24 cellular contexts compared by ENCODE assay signal in genomic region chr2:129806317-129806716, GRCh38.
"Had no signal": no experiment of that assay in that cellular context is flagged by ENCODE, and none has a peak within 500 bp of the region (broad histone marks: within the 10 kb centered on the region; RNA-seq: fewer than 3 reads in every experiment).

No MANE protein-coding gene starts in this region.

- H3K36me3 Mint-ChIP-seq: naive B cell; stimulated activated effector memory CD8-positive, alpha-beta T cell treated with anti-CD3 and anti-CD28 coated beads, Interleukin-12 subunit alpha, Interleukin-12 subunit beta, amount 100 ng/mL, for 72 hours had no signal

- H3K4me3 ChIP-seq: colonic mucosa, left ventricle myocardium inferior, mucosa of descending colon, smooth muscle cell, thoracic aorta had no signal

- H3K9me3 Mint-ChIP-seq: activated CD4-positive, alpha-beta T cell treated with anti-CD3 and anti-CD28 coated beads, Interleukin-2, amount 10 ng/mL, durations not matched to agents 24 days and 14 days; activated CD8-positive, alpha-beta T cell treated with anti-CD3 and anti-CD28 coated beads for 36 hours; activated T-helper 2 cell treated with anti-CD3 and anti-CD28 coated beads, Interferon-gamma antibody, Interleukin-2, Interleukin-4, amounts not matched to agents 10 μg/mL and 5 μg/mL and 100 μg/mL, durations not matched to agents 14 hours and 24 hours and 36 hours; naive B cell; neural crest cell; stimulated activated effector memory CD8-positive, alpha-beta T cell treated with anti-CD3 and anti-CD28 coated beads, Interleukin-12 subunit alpha, Interleukin-12 subunit beta, amount 100 ng/mL, for 72 hours had no signal

- H3K36me3 ChIP-seq: brain microvascular endothelial cell, colonic mucosa, left ventricle myocardium inferior, thoracic aorta had no signal

- H3K27me3 ChIP-seq: brain microvascular endothelial cell, colonic mucosa had no signal

- H3K27ac Mint-ChIP-seq: activated CD4-positive, alpha-beta T cell treated with anti-CD3 and anti-CD28 coated beads, Interleukin-2, amount 10 ng/mL, durations not matched to agents 24 days and 14 days; activated CD8-positive, alpha-beta T cell treated with anti-CD3 and anti-CD28 coated beads for 36 hours; activated T-helper 2 cell treated with anti-CD3 and anti-CD28 coated beads, Interferon-gamma antibody, Interleukin-2, Interleukin-4, amounts not matched to agents 10 μg/mL and 5 μg/mL and 100 μg/mL, durations not matched to agents 14 hours and 24 hours and 36 hours; stimulated activated effector memory CD8-positive, alpha-beta T cell treated with anti-CD3 and anti-CD28 coated beads, Interleukin-12 subunit alpha, Interleukin-12 subunit beta, amount 100 ng/mL, for 72 hours had no signal

- H3K4me3 Mint-ChIP-seq: activated CD4-positive, alpha-beta T cell treated with anti-CD3 and anti-CD28 coated beads, Interleukin-2, amount 10 ng/mL, durations not matched to agents 24 days and 14 days; activated CD8-positive, alpha-beta T cell treated with anti-CD3 and anti-CD28 coated beads for 36 hours; naive B cell; neural crest cell; stimulated activated effector memory CD8-positive, alpha-beta T cell treated with anti-CD3 and anti-CD28 coated beads, Interleukin-12 subunit alpha, Interleukin-12 subunit beta, amount 100 ng/mL, for 72 hours had no signal

- H3K4me1 Mint-ChIP-seq: activated CD4-positive, alpha-beta T cell treated with anti-CD3 and anti-CD28 coated beads, Interleukin-2, amount 10 ng/mL, durations not matched to agents 24 days and 14 days; naive B cell; stimulated activated effector memory CD8-positive, alpha-beta T cell treated with anti-CD3 and anti-CD28 coated beads, Interleukin-12 subunit alpha, Interleukin-12 subunit beta, amount 100 ng/mL, for 72 hours had no signal

- H3K4me2 ChIP-seq: smooth muscle cell had no signal

- DNase-seq: activated CD4-positive, alpha-beta T cell treated with anti-CD3 and anti-CD28 coated beads, Interleukin-2, amount 10 ng/mL, durations not matched to agents 24 days and 14 days; activated CD8-positive, alpha-beta T cell treated with anti-CD3 and anti-CD28 coated beads for 36 hours; activated naive CD4-positive, alpha-beta T cell treated with Interleukin-2 at 50 U/mL for 16 hours; activated T-cell treated with anti-CD3 and anti-CD28 coated beads, Interleukin-2, amount 50 U/mL, for 1 hour; anterior cingulate cortex; brain microvascular endothelial cell; central memory CD4-positive, alpha-beta T cell; colonic mucosa; erythroblast; foreskin melanocyte; hypothalamus; left ventricle myocardium inferior; mammary epithelial cell; mucosa of descending colon; naive B cell; stimulated activated CD4-positive, alpha-beta T cell treated with anti-CD3 and anti-CD28 coated beads, Interleukin-4, amount 100 ng/mL, for 1 hour; T-helper 1 cell; T-helper 9 cell had no signal

- H3K27ac ChIP-seq: brain microvascular endothelial cell, colonic mucosa, left ventricle myocardium inferior, thoracic aorta had no signal

- ATAC-seq: activated CD8-positive, alpha-beta T cell treated with anti-CD3 and anti-CD28 coated beads for 36 hours; mucosa of descending colon; sciatic nerve; stimulated activated effector memory CD8-positive, alpha-beta T cell treated with anti-CD3 and anti-CD28 coated beads, Interleukin-12 subunit alpha, Interleukin-12 subunit beta, amount 100 ng/mL, for 72 hours had no signal

- H3K4me1 ChIP-seq: colonic mucosa, left ventricle myocardium inferior had no signal

- H3K9me3 ChIP-seq: colonic mucosa, left ventricle myocardium inferior, mucosa of descending colon, thoracic aorta had no signal
